8 cellular contexts compared by ENCODE assay signal in the genomic region with DNA sequence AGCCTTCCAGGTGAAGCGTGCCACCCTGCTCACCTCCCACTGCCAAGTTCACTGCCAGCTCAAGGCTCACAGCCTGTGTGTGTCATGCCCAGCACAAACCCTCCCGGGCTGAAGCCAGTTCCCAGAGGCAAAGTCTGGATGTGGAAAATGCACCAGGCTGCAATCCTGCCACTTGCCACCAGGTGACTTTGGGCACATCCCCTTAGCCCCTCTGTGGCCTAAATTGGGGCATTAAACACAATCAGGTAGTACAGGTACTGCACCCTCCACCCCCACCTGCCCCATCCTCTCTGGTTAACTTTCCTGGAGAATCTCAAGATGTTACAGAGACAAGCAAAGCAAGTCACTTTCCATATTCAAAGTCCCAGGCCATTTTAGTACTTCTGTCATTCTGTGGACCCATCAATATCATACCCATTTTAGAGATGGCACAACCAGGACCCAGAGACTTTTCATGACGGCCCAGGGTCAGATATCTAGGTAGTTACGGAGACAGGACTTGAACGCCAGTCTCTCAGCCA. TPM values are rescaled to one million over a fixed set of nuclear protein-coding genes. Genes with fewer than 3 reads are reported as not detected.
DNase-seq lines count a peak whose midpoint lies in the region; ATAC-seq, FAIRE-seq and TF ChIP-seq lines count a peak whose summit lies in the region.

No MANE protein-coding gene starts in this region.

- 0 out of 6 replicates have a peak overlapping the region, but pooled peaks of 1 of the 2 experiments have one; percentile 23 for H3K27ac ChIP-seq in A549

- DNase-seq in A549 (ENCODE audit: low read depth in 1 of 2, low spot score in 1 of 2) (peak; percentile 42 to 44), GM13977 (ENCODE audit: low spot score) (no peak), fibroblast of villous mesenchyme (ENCODE audit: low read depth) (no peak), NCI-H2081 (lab: John Stamatoyannopoulos, UW) (no peak)
- DNase-seq in activated CD4-positive, alpha-beta T cell treated with anti-CD3 and anti-CD28 coated beads for 48 hours = peak; percentile 63
- peak; percentile 10 to 35 for DNase-seq in stimulated activated CD4-positive, alpha-beta T cell treated with anti-CD3 and anti-CD28 coated beads, Interleukin-4, amount 100 ng/mL, for 4 hours

- H3K9me3 ChIP-seq in A549 = no peaks in the 10 kb centered on the region

- CTCF ChIA-PET in A549 (lab: Yijun Ruan, JAX) = interaction anchor here (0.7 to 3.7 kb wide), 7 partner anchors 10 to 59 kb away, joined by 3 to 10 read pairs (median 3); no protein-coding TSS in a partner anchor

- TF ChIP-seq CTCF in A549 (IDR thresholded peaks at IDR 0.05) (peak; percentile 16; the same call in 1 of the 3 replicates), GM13977 (IDR thresholded peaks at IDR 0.05; ENCODE audit: extremely low read depth, insufficient read depth, missing control alignments) (peak; percentile 41), fibroblast of villous mesenchyme (IDR thresholded peaks at IDR 0.05; ENCODE audit: insufficient read depth, low read depth, low read length) (peak; percentile 70)

- no peak for TF ChIP-seq EP300 in A549 (IDR thresholded peaks at IDR 0.05)

- no peak for TF ChIP-seq POLR2A in A549 (IDR thresholded peaks at IDR 0.05; ENCODE audit: low read length)

- no peak overlapping the region for H3K4me3 ChIP-seq in A549
- H3K4me3 ChIP-seq in fibroblast of villous mesenchyme (ENCODE audit: low read depth, low read length) = no peak overlapping the region

- H3K4me2 ChIP-seq in A549 = no peak overlapping the region

- 67% methylated on average over 3 of the region's 5 CpGs for WGBS in A549 (ENCODE audit: missing lambda C conversion rate)

- H3K4me1 ChIP-seq in A549 = peaks cover 19% of the 10 kb centered on the region

- peak in 1 of 2 experiments; percentile 14; a peak in 1 of 5 replicates for TF ChIP-seq RAD21 in A549 (conservative IDR thresholded peaks at IDR 0.05 in 1 of 2, IDR thresholded peaks at IDR 0.05 in 1 of 2)

- POLR2A ChIA-PET in A549 (lab: Yijun Ruan, JAX) = no interaction called here

- FAIRE-seq in A549 (lab: Jason Lieb, UNC) = no peak

- ATAC-seq in A549 (peak; percentile 30 to 67; a peak in 3 of 6 replicates), GM19324 (IDR thresholded peaks at IDR 0.05; ENCODE audit: low FRiP score, unreplicated experiment) (no peak), GM18861 (IDR thresholded peaks at IDR 0.05; ENCODE audit: unreplicated experiment) (no peak)

- in situ Hi-C loops in GM13977 (cut with MboI; ENCODE audit: low pct_unique_long_range_greater_than_20kb, low sequenced_read_pairs, unreplicated experiment) = no loop called here

TF ChIP-seq in A549, 52 proteins besides CTCF, POLR2A, EP300 and RAD21:
- TF ChIP-seq KDM1A (IDR thresholded peaks at IDR 0.05; ENCODE audit: low read depth) = peak; percentile 60; the same call in 1 of the 2 replicates
- TF ChIP-seq CBX2 (IDR thresholded peaks at IDR 0.05; ENCODE audit: borderline replicate concordance, low read depth) = no peak
- TF ChIP-seq SREBF2 (IDR thresholded peaks at IDR 0.05) = no peak
- TF ChIP-seq JUNB (IDR thresholded peaks at IDR 0.05) = no peak
- TF ChIP-seq MYC (IDR thresholded peaks at IDR 0.05; ENCODE audit: borderline replicate concordance, low read length) = no peak

RNA-seq across cellular contexts. Expression of a gene that starts 1.8 kb away (rescaled TPM):
- 0.61 and 0.93 TPM in 2 replicates for polyA plus RNA-seq in A549 (2011; rRNA removed)
- 0.54 and 0.76 TPM in 2 replicates for polyA plus RNA-seq in A549 (2012; cell fraction: cytosol; rRNA removed)
- polyA plus RNA-seq in A549 (2012; cell fraction: nucleus; rRNA removed) = 0.86 and 1.2 TPM in 2 replicates
- polyA plus RNA-seq in A549 (2017; fragmentation: RNase III; extraction: RNeasy Plus Mini Kit Qiagen cat#74134 plus additional on column Dnase treatment) = 1.2 to 1.4 TPM (median 1.3 TPM) in 3 replicates
- polyA minus RNA-seq in A549 (2011; rRNA and poly(A)+ RNA removed) = 1.1 and 1.4 TPM in 2 replicates
- under 0.01 TPM in 1 of 2 replicates, not detected in the other for total RNA-seq in fibroblast of villous mesenchyme

Comparison
In these comparisons a context has a peak if more than half of its experiments do, and no peak if none do; other contexts are left out.
1. ATAC-seq: peak in A549 (2 of 2); none in GM19324 (single experiment) and GM18861 (single experiment).
2. DNase-seq: peak in A549 (2 of 2), activated CD4-positive, alpha-beta T cell treated with anti-CD3 and anti-CD28 coated beads for 48 hours (single experiment) and stimulated activated CD4-positive, alpha-beta T cell treated with anti-CD3 and anti-CD28 coated beads, Interleukin-4, amount 100 ng/mL, for 4 hours (2 of 2); none in GM13977 (single experiment), fibroblast of villous mesenchyme (single experiment) and NCI-H2081 (0 of 2).
3. CTCF ChIP-seq: peak in every context shown above with its lines; median percentile 70 in fibroblast of villous mesenchyme; 41 in GM13977; 16 in A549.